ENCODE assay signal across 1 cellular context in genomic region chr4:88591787-88592599, GRCh38.
TF ChIP-seq lines count a peak whose summit lies in the region.

TSS of gene HERC3 (plus strand) at chr4:88592480. CDS start at chr4:88605824, 13,344 bp downstream.

TF ChIP-seq in HepG2, 621 proteins besides CTCF, POLR2A, EP300 and RAD21 (continued from another document):
- TF ChIP-seq ESRRA (CRISPR knock-in tag; IDR thresholded peaks at IDR 0.05; ENCODE audit: low read depth) (no peak; the same call in 1 of the 2 replicates), MEF2D (CRISPR knock-in tag; IDR thresholded peaks at IDR 0.05) (no peak), ZNF256 (CRISPR knock-in tag; conservative IDR thresholded peaks at IDR 0.05) (no peak), ZNF10 (CRISPR knock-in tag; IDR thresholded peaks at IDR 0.05; ENCODE audit: borderline replicate concordance, low read depth) (no peak), GMEB1 (CRISPR knock-in tag; IDR thresholded peaks at IDR 0.05; ENCODE audit: borderline replicate concordance) (no peak), ZNF569 (CRISPR knock-in tag; IDR thresholded peaks at IDR 0.05; ENCODE audit: borderline replicate concordance) (no peak), DR1 (CRISPR knock-in tag; IDR thresholded peaks at IDR 0.05) (no peak), ZNF296 (CRISPR knock-in tag; conservative IDR thresholded peaks at IDR 0.05) (no peak), DRAP1 (CRISPR knock-in tag; IDR thresholded peaks at IDR 0.05) (peak; percentile 47; the same call in 1 of the 2 replicates), ZNF720 (CRISPR knock-in tag; IDR thresholded peaks at IDR 0.05) (no peak), JDP2 (CRISPR knock-in tag; IDR thresholded peaks at IDR 0.05; ENCODE audit: borderline replicate concordance) (no peak), ZNF761 (CRISPR knock-in tag; conservative IDR thresholded peaks at IDR 0.05) (peak; percentile 45; the same call in 1 of the 2 replicates), KAT7 (CRISPR knock-in tag; IDR thresholded peaks at IDR 0.05; ENCODE audit: borderline replicate concordance) (no peak; the same call in none of the 2 replicates), TBL1XR1 (IDR thresholded peaks at IDR 0.05; ENCODE audit: borderline replicate concordance, low read length, partially characterized antibody) (no peak), HNF1B (CRISPR knock-in tag; IDR thresholded peaks at IDR 0.05) (no peak), ZSCAN21 (CRISPR knock-in tag; IDR thresholded peaks at IDR 0.05; ENCODE audit: borderline replicate concordance) (no peak; the same call in 1 of the 2 replicates), SMARCC2 (IDR thresholded peaks at IDR 0.05) (no peak), BHLHE40 (IDR thresholded peaks at IDR 0.05; ENCODE audit: low read length) (peak; percentile 52), CREM (IDR thresholded peaks at IDR 0.05) (no peak), CREM (CRISPR knock-in tag; IDR thresholded peaks at IDR 0.05) (no peak), FOXJ3 (CRISPR knock-in tag; IDR thresholded peaks at IDR 0.05; ENCODE audit: borderline replicate concordance) (no peak)
